In the genomic region with DNA sequence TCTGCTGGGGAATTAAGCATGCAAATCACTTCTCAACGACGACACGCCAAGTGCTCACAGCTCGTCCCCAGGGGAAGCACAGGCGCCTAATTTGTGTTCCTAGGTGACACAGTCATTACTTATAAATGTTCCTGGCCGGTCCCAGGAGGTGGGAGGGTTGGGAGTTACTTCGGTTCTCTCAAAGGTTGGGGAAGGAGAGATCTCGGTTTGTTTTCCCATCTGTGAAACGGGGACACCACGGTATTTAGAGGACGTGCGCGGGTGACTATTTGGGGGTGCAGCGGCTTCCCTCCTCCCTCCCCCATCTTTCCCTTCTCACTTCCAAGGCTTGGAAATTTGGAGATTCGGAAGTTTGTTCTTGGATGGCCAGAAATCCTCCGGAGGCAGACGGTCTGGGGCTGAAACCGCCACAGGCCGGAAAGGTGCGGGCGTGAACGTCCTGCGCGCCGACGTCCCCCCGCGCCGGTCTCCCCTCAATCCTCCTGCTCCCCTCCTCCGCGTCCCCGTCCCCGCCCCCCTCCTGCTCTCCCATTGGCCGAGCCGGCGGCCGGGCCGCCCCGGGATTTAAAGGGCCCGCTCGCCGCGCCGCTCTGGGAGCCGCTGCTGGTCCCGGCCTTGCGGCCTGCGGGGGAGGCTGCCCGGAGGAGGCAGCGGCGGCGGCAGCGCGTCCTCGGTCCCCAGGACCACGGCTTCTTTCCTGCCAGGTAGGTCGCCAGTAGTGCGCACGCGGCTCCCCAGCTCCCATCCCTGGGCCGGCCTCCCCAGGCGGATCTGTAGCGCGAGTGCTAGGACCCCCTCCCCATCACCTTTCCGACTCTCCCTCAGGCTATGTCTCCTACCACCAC, we compare ENCODE assay signal across 9 cellular contexts. TPM values are rescaled to one million over a fixed set of nuclear protein-coding genes. Genes with fewer than 3 reads are reported as not detected.
DNase-seq lines count a peak whose midpoint lies in the region; ATAC-seq, FAIRE-seq and TF ChIP-seq lines count a peak whose summit lies in the region.
"Had no signal": no experiment of that assay in that cellular context is flagged by ENCODE, and none has a peak within 500 bp of the region (broad histone marks: within the 10 kb centered on the region; RNA-seq: fewer than 3 reads in every experiment).

TSS of gene PORCN (plus strand) at position 593 of the 845 bp plus-strand sequence. CDS start 829 bp downstream, outside the sequence.

- peak within 1 kb of the TSS; percentile 70 to 96 (median 91) for H3K27ac Mint-ChIP-seq in CD4-positive, alpha-beta memory T cell

- POLR2A ChIA-PET in CD4-positive, alpha-beta memory T cell (lab: Charles Lee; ENCODE audit: partially characterized antibody): interaction anchor here (0.6 to 3.1 kb wide), 6 partner anchors 12 to 66 kb away, joined by 3 to 19 read pairs (median 7); partner anchors contain the start of genes EBP, RBM3 and TBC1D25

- H3K9ac ChIP-seq in HUES64 (ENCODE audit: low read depth, low read length): peak within 1 kb of the TSS; percentile 84

- TF ChIP-seq POLR2A in suprapubic skin (IDR thresholded peaks at IDR 0.05): no peak

- H3K4me1 ChIP-seq in CD4-positive, alpha-beta memory T cell (ENCODE audit: insufficient read depth, low read length): peaks cover 16% of the 10 kb centered on the region
- no peaks in the 10 kb centered on the region for H3K4me1 ChIP-seq in HUES64 (ENCODE audit: insufficient read depth, low read length)
- no peaks in the 10 kb centered on the region for H3K4me1 ChIP-seq in SJCRH30
- peaks cover 11% of the 10 kb centered on the region for H3K4me1 ChIP-seq in suprapubic skin

- H3K9me3 Mint-ChIP-seq in CD4-positive, alpha-beta memory T cell: peaks cover 0 to 1% (median 0%) of the 10 kb centered on the region in 8 donors

- H3K4me3 ChIP-seq in CD4-positive, alpha-beta memory T cell (ENCODE audit: low read length in 2 of 2): peak within 1 kb of the TSS; percentile 61 to 64
- H3K4me3 ChIP-seq in HUES64 (ENCODE audit: low read length) (peak within 1 kb of the TSS; percentile 95), SJCRH30 (peak within 1 kb of the TSS; percentile 74), suprapubic skin (peak within 1 kb of the TSS; percentile 70)

- peaks cover 0 to 12% of the 10 kb centered on the region in 2 donors for H3K36me3 Mint-ChIP-seq in CD4-positive, alpha-beta memory T cell

- TF ChIP-seq EP300 in suprapubic skin (IDR thresholded peaks at IDR 0.05): no peak

- peak; percentile 62 to 78 (median 65) for DNase-seq in CD4-positive, alpha-beta memory T cell
- DNase-seq in SJCRH30: peak; percentile 75 to 81
- peak; percentile 69 for DNase-seq in activated gamma-delta T cell (lab: John Stamatoyannopoulos, UW)
- DNase-seq in frontal cortex (ENCODE audit: low spot score in 2 of 2): peak; percentile 85 to 88
- peak in 55 of 56 donors; percentile 2 to 83 (median 57) for DNase-seq in nucleus accumbens (lab: John Stamatoyannopoulos, UW)
- peak; percentile 83 to 91 for DNase-seq in suprapubic skin (ENCODE audit: low spot score in 2 of 2)

- H3K36me3 ChIP-seq in CD4-positive, alpha-beta memory T cell (ENCODE audit: insufficient read depth, low read length): no peaks in the 10 kb centered on the region
- 0 out of 2 replicates have a peak, but pooled peaks cover 2% of the 10 kb centered on the region for H3K36me3 ChIP-seq in HUES64 (ENCODE audit: insufficient read depth, low read length)
- H3K36me3 ChIP-seq in SJCRH30: no peaks in the 10 kb centered on the region
- no peaks in the 10 kb centered on the region for H3K36me3 ChIP-seq in suprapubic skin

- peak; percentile 25 for ATAC-seq in GM19468 (IDR thresholded peaks at IDR 0.05; ENCODE audit: extremely low read depth, unreplicated experiment)

- TF ChIP-seq CTCF in suprapubic skin (IDR thresholded peaks at IDR 0.05): no peak

- no peak for FAIRE-seq in frontal cortex (lab: Jason Lieb, UNC)
- FAIRE-seq: islet of Langerhans had no signal

- H3K27me3 ChIP-seq in CD4-positive, alpha-beta memory T cell (ENCODE audit: insufficient read depth, low read length): no peaks in the 10 kb centered on the region
- H3K27me3 ChIP-seq in HUES64 (ENCODE audit: insufficient read depth, low read length): no peaks in the 10 kb centered on the region
- no peaks in the 10 kb centered on the region for H3K27me3 ChIP-seq in SJCRH30
- no peaks in the 10 kb centered on the region for H3K27me3 ChIP-seq in suprapubic skin

- intact Hi-C loops in CD4-positive, alpha-beta memory T cell (cut with micrococcal nuclease): loop anchor here (1.0 kb wide), 2 partner anchors 13 to 32 kb away; partner anchors contain the start of genes EBP and FTSJ1

- H3K27me3 Mint-ChIP-seq in CD4-positive, alpha-beta memory T cell: no peaks in the 10 kb centered on the region

- H3K27ac ChIP-seq in CD4-positive, alpha-beta memory T cell (ENCODE audit: low read depth, low read length): peak within 1 kb of the TSS; percentile 78
- H3K27ac ChIP-seq in HUES64 (ENCODE audit: low read depth, low read length) (no peak within 1 kb of the TSS; the same call in 1 of the 2 replicates), SJCRH30 (peak within 1 kb of the TSS; percentile 45; the same call in 1 of the 2 replicates), suprapubic skin (peak within 1 kb of the TSS; percentile 67)

- CTCF ChIA-PET in CD4-positive, alpha-beta memory T cell (lab: Charles Lee; ENCODE audit: partially characterized antibody): interaction anchor here (0.5 kb wide), 1 partner anchor 1365 kb away, joined by 3 read pairs; no protein-coding TSS in a partner anchor

- WGBS in HUES64: under 1% methylated on average over 52 of the region's 65 CpGs
- WGBS in suprapubic skin: 51% methylated on average over 41 of the region's 65 CpGs

- H3K4me1 Mint-ChIP-seq in CD4-positive, alpha-beta memory T cell: peaks cover 10 to 23% (median 12%) of the 10 kb centered on the region in 4 donors

- H3K4me3 Mint-ChIP-seq in CD4-positive, alpha-beta memory T cell: peak within 1 kb of the TSS; percentile 87 to 91 (median 88)

- H3K9me3 ChIP-seq in CD4-positive, alpha-beta memory T cell (ENCODE audit: control insufficient read depth in 1 of 2, low read length in 2 of 2): no peaks in the 10 kb centered on the region
- H3K9me3 ChIP-seq in HUES64 (ENCODE audit: insufficient read depth, low read depth, low read length) (no peaks in the 10 kb centered on the region), SJCRH30 (replicated peaks) (no peaks in the 10 kb centered on the region), suprapubic skin (no peaks in the 10 kb centered on the region)

RNA-seq across cellular contexts. Expression of gene PORCN, which starts in this region (rescaled TPM):
- 10 to 100 TPM; 15.3 to 15.4 TPM for total RNA-seq in CD4-positive, alpha-beta memory T cell
- polyA plus RNA-seq in CD4-positive, alpha-beta memory T cell: 10 to 100 TPM; 10.6 to 13.8 TPM
- 10.4 TPM for polyA plus RNA-seq in HUES64 (2013, experiment 1 of 2)
- polyA plus RNA-seq in HUES64 (2013, experiment 2 of 2): 11.5 TPM
- 6.2 and 9.8 TPM in 2 replicates for total RNA-seq in SJCRH30 (2014; rRNA removed; shearing (Covaris generic))
- total RNA-seq in frontal cortex: 7.3 TPM
- 10 to 100 TPM; 16.7 to 34.5 (median 25.8) TPM for total RNA-seq in suprapubic skin
